Comparison of ENCODE assay signal across 26 cellular contexts in genomic region chr15:70815604-70816003, GRCh38. TPM values are rescaled to one million over a fixed set of nuclear protein-coding genes. Genes with fewer than 3 reads are reported as not detected.
DNase-seq lines count a peak whose midpoint lies in the region; ATAC-seq, FAIRE-seq and TF ChIP-seq lines count a peak whose summit lies in the region.
"Had no signal": no experiment of that assay in that cellular context is flagged by ENCODE, and none has a peak within 500 bp of the region (broad histone marks: within the 10 kb centered on the region; RNA-seq: fewer than 3 reads in every experiment).

No MANE protein-coding gene starts in this region.

- TF ChIP-seq CTCF in H1 (IDR thresholded peaks at IDR 0.05; ENCODE audit: control extremely low read depth in 1 of 3, insufficient read depth in 1 of 3, low read depth in 1 of 3, low read length in 3 of 3), result no peak

- no peaks in the 10 kb centered on the region for H3K4me1 ChIP-seq in H1 (replicated peaks in 1 of 4; ENCODE audit: control insufficient read depth in 3 of 4, insufficient read depth in 4 of 4, low read length in 3 of 4)
- H3K4me1 ChIP-seq: SJCRH30 had no signal

- no peaks in the 10 kb centered on the region for H3K27me3 ChIP-seq in H1 (replicated peaks in 1 of 4; ENCODE audit: control insufficient read depth in 3 of 4, extremely low read depth in 1 of 4, insufficient read depth in 3 of 4, low read length in 3 of 4)
- H3K27me3 ChIP-seq: SJCRH30, thyroid gland had no signal

- H3K23me2 ChIP-seq in H1 (ENCODE audit: low read depth, low read length), result no peaks in the 10 kb centered on the region

- no peak overlapping the region for H3K4ac ChIP-seq in H1 (replicated peaks; ENCODE audit: insufficient read length, low read depth, low read length)

- no peak overlapping the region for H3K14ac ChIP-seq in H1 (ENCODE audit: insufficient read length)

- H3K79me1 ChIP-seq in H1 (ENCODE audit: low read depth, low read length), result no peaks in the 10 kb centered on the region

- H2BK5ac ChIP-seq in H1 (ENCODE audit: low read depth, low read length), result no peak overlapping the region

- no peak for TF ChIP-seq RAD21 in H1 (IDR thresholded peaks at IDR 0.05 in 1 of 2, conservative IDR thresholded peaks at IDR 0.05 in 1 of 2; ENCODE audit: low read depth in 2 of 2, low read length in 2 of 2)

- no peak overlapping the region for H3K27ac ChIP-seq in H1 (ENCODE audit: low read depth, low read length)
- H3K27ac ChIP-seq: GM23248, PC-9, SJCRH30, thyroid gland had no signal

- H3K4me3 Mint-ChIP-seq in activated T-helper 1 cell treated with anti-CD3 and anti-CD28 coated beads, Interleukin-12 subunit alpha, Interleukin-12 subunit beta, Interleukin-2, Interleukin-4 antibody, amounts not matched to agents 30 ng/mL and 10 ng/mL and 1 ng/mL, durations not matched to agents 14 hours and 24 hours and 36 hours, result no peak overlapping the region
- H3K4me3 Mint-ChIP-seq: activated naive CD4-positive, alpha-beta T cell treated with anti-CD3 and anti-CD28 coated beads, Interleukin-2, amount 10 ng/mL, durations not matched to agents 7 days and 5 days; activated T-cell treated with anti-CD3 and anti-CD28 coated beads, Interleukin-2, amount 50 U/mL, for 4 hours; dendritic cell treated with granulocyte-macrophage colony-stimulating factor and Interleukin-4, amounts not matched to agents 40 ng/mL and 50 ng/mL, for 4 days; stimulated activated naive CD8-positive, alpha-beta T cell treated with anti-CD3 and anti-CD28 coated beads, Interleukin-15, Interleukin-2, amounts not matched to agents 100 ng/mL and 50 ng/mL, for 24 hours had no signal

- WGBS in H1 (ENCODE audit: extremely low coverage in 1 of 2, insufficient coverage in 1 of 2, insufficient read length in 1 of 2, insufficient replicate concordance in 2 of 2, low coverage in 1 of 2, low lambda C conversion rate in 2 of 2, missing lambda C conversion rate in 1 of 2), 2 experiments, result 86% methylated on average over 5 of the region's 5 CpGs; no CpG with 5 or more reads in 1 of the 2 experiments

- ATAC-seq in GM19467 (IDR thresholded peaks at IDR 0.05; ENCODE audit: unreplicated experiment), result no peak
- ATAC-seq: activated T-cell treated with anti-CD3 and anti-CD28 coated beads, Interleukin-2, amount 50 U/mL, for 4 hours had no signal

- no peak overlapping the region for H3K27ac Mint-ChIP-seq in activated T-helper 1 cell treated with anti-CD3 and anti-CD28 coated beads, Interleukin-12 subunit alpha, Interleukin-12 subunit beta, Interleukin-2, Interleukin-4 antibody, amounts not matched to agents 30 ng/mL and 10 ng/mL and 1 ng/mL, durations not matched to agents 14 hours and 24 hours and 36 hours
- H3K27ac Mint-ChIP-seq: activated naive CD4-positive, alpha-beta T cell treated with anti-CD3 and anti-CD28 coated beads, Interleukin-2, amount 10 ng/mL, durations not matched to agents 7 days and 5 days; dendritic cell treated with granulocyte-macrophage colony-stimulating factor and Interleukin-4, amounts not matched to agents 40 ng/mL and 50 ng/mL, for 4 days; stimulated activated naive CD8-positive, alpha-beta T cell treated with anti-CD3 and anti-CD28 coated beads, Interleukin-15, Interleukin-2, amounts not matched to agents 100 ng/mL and 50 ng/mL, for 24 hours had no signal

- no peak overlapping the region for H3K18ac ChIP-seq in H1 (ENCODE audit: extremely low read depth, low read length)

- peak; percentile 93 for DNase-seq in DMS53 (lab: John Stamatoyannopoulos, UW)
- peak; percentile 74 for DNase-seq in NCI-H1092 treated with DMSO at 0.1 percent for 48 hours (lab: John Stamatoyannopoulos, UW)
- peak; percentile 87 to 89 for DNase-seq in NCI-H526 (lab: John Stamatoyannopoulos, UW)
- DNase-seq in H1 (ENCODE audit: low read depth in 1 of 2, low spot score in 2 of 2), result no peak
- DNase-seq in SIG-M5 (lab: John Stamatoyannopoulos, UW), result no peak
- no peak for DNase-seq in activated T-helper 1 cell treated with anti-CD3 and anti-CD28 coated beads, Interleukin-12 subunit alpha, Interleukin-12 subunit beta, Interleukin-2, Interleukin-4 antibody, amounts not matched to agents 30 ng/mL and 10 ng/mL and 1 ng/mL, durations not matched to agents 14 hours and 24 hours and 36 hours (ENCODE audit: low spot score)
- DNase-seq: activated CD4-positive, alpha-beta T cell treated with anti-CD3 and anti-CD28 coated beads for 1 hour; activated CD8-positive, alpha-beta memory T cell treated with anti-CD3 and anti-CD28 coated beads for 24 hours; activated naive CD4-positive, alpha-beta T cell treated with anti-CD3 and anti-CD28 coated beads, Interleukin-2, amount 10 ng/mL, durations not matched to agents 7 days and 5 days; activated T-cell treated with anti-CD3 and anti-CD28 coated beads, Interleukin-2, amount 50 U/mL, for 4 hours; amygdala; caudate nucleus; GM23248; head of caudate nucleus; mesenchymal stem cell; NCI-H1436 treated with DMSO at 0.1 percent for 48 hours; nucleus accumbens; PC-9; retina; SJCRH30; T-helper 1 cell; thyroid gland had no signal

- TF ChIP-seq POLR2A in H1 (IDR thresholded peaks at IDR 0.05; ENCODE audit: control extremely low read depth in 1 of 2, low read depth in 2 of 2, low read length in 2 of 2), result no peak

- H3K23ac ChIP-seq in H1 (ENCODE audit: insufficient read length), result no peak overlapping the region

- peaks cover 10% of the 10 kb centered on the region for H3K27me3 Mint-ChIP-seq in activated T-helper 1 cell treated with anti-CD3 and anti-CD28 coated beads, Interleukin-12 subunit alpha, Interleukin-12 subunit beta, Interleukin-2, Interleukin-4 antibody, amounts not matched to agents 30 ng/mL and 10 ng/mL and 1 ng/mL, durations not matched to agents 14 hours and 24 hours and 36 hours (ENCODE audit: insufficient read depth)
- H3K27me3 Mint-ChIP-seq: dendritic cell treated with granulocyte-macrophage colony-stimulating factor and Interleukin-4, amounts not matched to agents 40 ng/mL and 50 ng/mL, for 4 days; stimulated activated naive CD8-positive, alpha-beta T cell treated with anti-CD3 and anti-CD28 coated beads, Interleukin-15, Interleukin-2, amounts not matched to agents 100 ng/mL and 50 ng/mL, for 24 hours had no signal

- H3K4me2 ChIP-seq in H1 (ENCODE audit: insufficient read depth in 1 of 2, low read depth in 2 of 2, low read length in 2 of 2), result no peak overlapping the region
- H3K4me2 ChIP-seq: PC-9 had no signal

- no peak for FAIRE-seq in H1 (lab: Jason Lieb, UNC)
- FAIRE-seq: GM12892 had no signal

- no peak overlapping the region for H2BK15ac ChIP-seq in H1 (ENCODE audit: low read length)

- H2AK5ac ChIP-seq in H1 (ENCODE audit: low read depth, low read length), result no peak overlapping the region

- H3K36me3 ChIP-seq in H1 (ENCODE audit: control insufficient read depth in 2 of 4, insufficient read depth in 4 of 4, low read length in 3 of 4), result no peaks in the 10 kb centered on the region
- H3K36me3 ChIP-seq: SJCRH30, thyroid gland had no signal

- no peaks in the 10 kb centered on the region; a peak in 1 of 4 replicates for H3K9me3 ChIP-seq in H1 (ENCODE audit: insufficient read depth in 2 of 2, low read depth in 1 of 2, low read length in 1 of 2)
- H3K9me3 ChIP-seq: SJCRH30, thyroid gland had no signal

- no peak overlapping the region for H2BK12ac ChIP-seq in H1 (ENCODE audit: low read depth, low read length)

- H3K36me3 Mint-ChIP-seq in activated T-helper 1 cell treated with anti-CD3 and anti-CD28 coated beads, Interleukin-12 subunit alpha, Interleukin-12 subunit beta, Interleukin-2, Interleukin-4 antibody, amounts not matched to agents 30 ng/mL and 10 ng/mL and 1 ng/mL, durations not matched to agents 14 hours and 24 hours and 36 hours (ENCODE audit: low read depth), result no peaks in the 10 kb centered on the region
- H3K36me3 Mint-ChIP-seq: activated naive CD4-positive, alpha-beta T cell treated with anti-CD3 and anti-CD28 coated beads, Interleukin-2, amount 10 ng/mL, durations not matched to agents 7 days and 5 days had no signal

- no peak overlapping the region for H2BK120ac ChIP-seq in H1 (replicated peaks; ENCODE audit: low read depth, low read length)

- no peak overlapping the region for H3K9ac ChIP-seq in H1 (replicated peaks in 1 of 4; ENCODE audit: extremely low read depth in 1 of 4, low read depth in 3 of 4, low read length in 3 of 4)
- H3K9ac ChIP-seq: GM23248 had no signal

- no peak for TF ChIP-seq EP300 in H1 (IDR thresholded peaks at IDR 0.05; ENCODE audit: borderline replicate concordance in 1 of 2, low read depth in 2 of 2, low read length in 2 of 2)

- CTCF ChIA-PET in H1 (lab: Charles Lee; ENCODE audit: partially characterized antibody), result interaction anchor here (1.5 kb wide), 1 partner anchor 9 kb away, joined by 4 read pairs; no protein-coding TSS in a partner anchor

- no peak overlapping the region for H4K91ac ChIP-seq in H1 (replicated peaks; ENCODE audit: insufficient read length, low read length)

- peak overlapping the region; percentile 66; the same call in 1 of the 2 replicates for H2AFZ ChIP-seq in H1 (ENCODE audit: low read length)
- H2AFZ ChIP-seq: GM23248, PC-9 had no signal

- H3K4me1 Mint-ChIP-seq in activated T-helper 1 cell treated with anti-CD3 and anti-CD28 coated beads, Interleukin-12 subunit alpha, Interleukin-12 subunit beta, Interleukin-2, Interleukin-4 antibody, amounts not matched to agents 30 ng/mL and 10 ng/mL and 1 ng/mL, durations not matched to agents 14 hours and 24 hours and 36 hours (ENCODE audit: low read depth), result no peaks in the 10 kb centered on the region
- H3K4me1 Mint-ChIP-seq: activated naive CD4-positive, alpha-beta T cell treated with anti-CD3 and anti-CD28 coated beads, Interleukin-2, amount 10 ng/mL, durations not matched to agents 7 days and 5 days had no signal

- no peak overlapping the region for H3K4me3 ChIP-seq in H1 (ENCODE audit: extremely low read depth in 1 of 4, insufficient read depth in 2 of 4, low read depth in 3 of 4, low read length in 4 of 4)
- H3K4me3 ChIP-seq: GM23248, PC-9, SJCRH30, thyroid gland had no signal

- no peaks in the 10 kb centered on the region for H3K79me2 ChIP-seq in H1 (ENCODE audit: control insufficient read depth in 1 of 2, insufficient read depth in 2 of 2, low read length in 2 of 2)

- H3K9me3 Mint-ChIP-seq in activated T-helper 1 cell treated with anti-CD3 and anti-CD28 coated beads, Interleukin-12 subunit alpha, Interleukin-12 subunit beta, Interleukin-2, Interleukin-4 antibody, amounts not matched to agents 30 ng/mL and 10 ng/mL and 1 ng/mL, durations not matched to agents 14 hours and 24 hours and 36 hours, result no peaks in the 10 kb centered on the region
- H3K9me3 Mint-ChIP-seq: activated naive CD4-positive, alpha-beta T cell treated with anti-CD3 and anti-CD28 coated beads, Interleukin-2, amount 10 ng/mL, durations not matched to agents 7 days and 5 days; activated T-cell treated with anti-CD3 and anti-CD28 coated beads, Interleukin-2, amount 50 U/mL, for 4 hours; dendritic cell treated with granulocyte-macrophage colony-stimulating factor and Interleukin-4, amounts not matched to agents 40 ng/mL and 50 ng/mL, for 4 days; stimulated activated naive CD8-positive, alpha-beta T cell treated with anti-CD3 and anti-CD28 coated beads, Interleukin-15, Interleukin-2, amounts not matched to agents 100 ng/mL and 50 ng/mL, for 24 hours had no signal

- POLR2A ChIA-PET in H1 (lab: Charles Lee; ENCODE audit: partially characterized antibody), result no interaction called here

- no peak overlapping the region for H4K8ac ChIP-seq in H1 (ENCODE audit: extremely low read depth, insufficient read depth, low read length)

- H2BK20ac ChIP-seq in H1 (ENCODE audit: low read length), result no peak overlapping the region

- H3K56ac ChIP-seq in H1 (replicated peaks; ENCODE audit: insufficient read length, low read depth, low read length), result no peak overlapping the region

- H4K5ac ChIP-seq in H1 (ENCODE audit: insufficient read length, low read depth, low read length), result no peak overlapping the region

- intact Hi-C loops in activated T-helper 1 cell treated with anti-CD3 and anti-CD28 coated beads, Interleukin-12 subunit alpha, Interleukin-12 subunit beta, Interleukin-2, Interleukin-4 antibody, amounts not matched to agents 30 ng/mL and 10 ng/mL and 1 ng/mL, durations not matched to agents 14 hours and 24 hours and 36 hours (cut with micrococcal nuclease), result no loop called here

- no peaks in the 10 kb centered on the region for H4K20me1 ChIP-seq in H1 (replicated peaks in 1 of 2; ENCODE audit: control insufficient read depth in 1 of 2, insufficient read depth in 2 of 2, low read length in 2 of 2)

RNA-seq across cellular contexts. Expression of gene LARP6, which starts 38.4 kb away (rescaled TPM):
- 20.2 and 21.0 TPM in 2 replicates for total RNA-seq in H1 (2021; fragmentation: NEBNext Ultra II Directional; extraction: Animal tissue kit (Norgen Biotek cat#: 25700))
- polyA plus RNA-seq in H1 (2011; rRNA removed), result 23.9 and 24.7 TPM in 2 replicates
- polyA plus RNA-seq in H1 (2011; cell fraction: cytosol; rRNA removed), result 24.6 TPM
- 15.6 TPM for polyA plus RNA-seq in H1 (2011; cell fraction: nucleus; rRNA removed)
- 21.5 to 30.2 TPM (median 23.2 TPM) in 4 replicates for polyA plus RNA-seq in H1 (2012, experiment 1 of 2)
- polyA plus RNA-seq in H1 (2012, experiment 2 of 2), result 15.6 TPM
- 17.0 TPM for polyA plus RNA-seq in H1 (2013, experiment 1 of 2)
- 17.2 TPM for polyA plus RNA-seq in H1 (2013, experiment 2 of 2)
- polyA minus RNA-seq in H1 (2011; rRNA and poly(A)+ RNA removed), result 12.1 and 12.8 TPM in 2 replicates
- 5.7 TPM for polyA minus RNA-seq in H1 (2011; cell fraction: cytosol; rRNA and poly(A)+ RNA removed)
- polyA minus RNA-seq in H1 (2011; cell fraction: nucleus; rRNA and poly(A)+ RNA removed), result 15.3 TPM
- 0.44 TPM in 1 of 2 replicates, not detected in the other for total RNA-seq in activated T-helper 1 cell treated with anti-CD3 and anti-CD28 coated beads, Interleukin-12 subunit alpha, Interleukin-12 subunit beta, Interleukin-2, Interleukin-4 antibody, amounts not matched to agents 30 ng/mL and 10 ng/mL and 1 ng/mL, durations not matched to agents 14 hours and 24 hours and 36 hours

RNA-seq across cellular contexts. Expression of gene UACA, which starts 52.2 kb away (rescaled TPM):
- total RNA-seq in H1 (2021; fragmentation: NEBNext Ultra II Directional; extraction: Animal tissue kit (Norgen Biotek cat#: 25700)), result 34.4 and 38.9 TPM in 2 replicates
- 21.1 and 28.6 TPM in 2 replicates for polyA plus RNA-seq in H1 (2011; rRNA removed)
- 18.7 TPM for polyA plus RNA-seq in H1 (2011; cell fraction: cytosol; rRNA removed)
- 57.3 TPM for polyA plus RNA-seq in H1 (2011; cell fraction: nucleus; rRNA removed)
- polyA plus RNA-seq in H1 (2012, experiment 1 of 2), result 35.2 to 47.3 TPM (median 39.4 TPM) in 4 replicates
- polyA plus RNA-seq in H1 (2012, experiment 2 of 2), result 0.59 TPM
- polyA plus RNA-seq in H1 (2013, experiment 1 of 2), result 35.4 TPM
- 39.7 TPM for polyA plus RNA-seq in H1 (2013, experiment 2 of 2)
- polyA minus RNA-seq in H1 (2011; rRNA and poly(A)+ RNA removed), result 129 and 134 TPM in 2 replicates
- polyA minus RNA-seq in H1 (2011; cell fraction: cytosol; rRNA and poly(A)+ RNA removed), result 33.8 TPM
- polyA minus RNA-seq in H1 (2011; cell fraction: nucleus; rRNA and poly(A)+ RNA removed), result 83.7 TPM
- 0.57 and 1.2 TPM in 2 replicates for total RNA-seq in activated T-helper 1 cell treated with anti-CD3 and anti-CD28 coated beads, Interleukin-12 subunit alpha, Interleukin-12 subunit beta, Interleukin-2, Interleukin-4 antibody, amounts not matched to agents 30 ng/mL and 10 ng/mL and 1 ng/mL, durations not matched to agents 14 hours and 24 hours and 36 hours

Comparison
In these comparisons a context has a peak if more than half of its experiments do, and no peak if none do; other contexts are left out.
1. DNase-seq: peak in DMS53 (single experiment), NCI-H1092 treated with DMSO at 0.1 percent for 48 hours (single experiment) and NCI-H526 (2 of 2); none in H1 (0 of 2), SIG-M5 (single experiment) and activated T-helper 1 cell treated with anti-CD3 and anti-CD28 coated beads, Interleukin-12 subunit alpha, Interleukin-12 subunit beta, Interleukin-2, Interleukin-4 antibody, amounts not matched to agents 30 ng/mL and 10 ng/mL and 1 ng/mL, durations not matched to agents 14 hours and 24 hours and 36 hours (single experiment).
2. RNA of gene LARP6, which starts 38.4 kb away (total RNA-seq): 20.2 to 21.0 TPM in H1; 0.44 TPM in activated T-helper 1 cell treated with anti-CD3 and anti-CD28 coated beads, Interleukin-12 subunit alpha, Interleukin-12 subunit beta, Interleukin-2, Interleukin-4 antibody, amounts not matched to agents 30 ng/mL and 10 ng/mL and 1 ng/mL, durations not matched to agents 14 hours and 24 hours and 36 hours; every median in the first group is over 10 times any median in the second.
3. RNA of gene UACA, which starts 52.2 kb away (total RNA-seq): 34.4 to 38.9 TPM in H1; 0.57 to 1.2 TPM in activated T-helper 1 cell treated with anti-CD3 and anti-CD28 coated beads, Interleukin-12 subunit alpha, Interleukin-12 subunit beta, Interleukin-2, Interleukin-4 antibody, amounts not matched to agents 30 ng/mL and 10 ng/mL and 1 ng/mL, durations not matched to agents 14 hours and 24 hours and 36 hours; every median in the first group is over 10 times any median in the second.